ENCODE assay signal across 28 cellular contexts in the genomic region with DNA sequence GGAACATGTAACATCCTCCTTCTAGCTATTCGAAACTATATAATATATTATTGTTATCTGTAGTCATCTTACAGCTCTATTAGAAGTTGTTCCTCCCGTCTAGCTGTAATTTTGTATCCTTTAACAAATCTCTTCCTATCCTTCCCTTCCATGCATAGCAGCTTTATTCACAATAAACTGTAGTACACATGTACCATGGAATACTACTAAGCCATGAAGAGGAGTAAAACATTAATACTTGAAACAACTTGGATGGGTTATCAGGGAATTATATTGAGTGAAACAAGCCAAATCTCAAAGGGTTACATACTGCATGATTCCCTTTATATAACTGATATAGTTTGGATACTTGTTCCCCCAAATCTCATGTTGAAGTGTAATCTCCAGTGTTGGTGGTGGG.
"Had no signal": no experiment of that assay in that cellular context is flagged by ENCODE, and none has a peak within 500 bp of the region (broad histone marks: within the 10 kb centered on the region; RNA-seq: fewer than 3 reads in every experiment).

No MANE protein-coding gene starts in this region.

- H3K9me3 Mint-ChIP-seq: dendritic cell treated with granulocyte-macrophage colony-stimulating factor and Interleukin-4, amounts not matched to agents 40 ng/mL and 50 ng/mL, for 4 days had no signal

- H3K4me3 Mint-ChIP-seq: dendritic cell treated with granulocyte-macrophage colony-stimulating factor and Interleukin-4, amounts not matched to agents 40 ng/mL and 50 ng/mL, for 4 days; effector memory CD8-positive, alpha-beta T cell; endodermal cell; mesothelial cell of epicardium; naive B cell; naive thymus-derived CD8-positive, alpha-beta T cell had no signal

- H3K27me3 ChIP-seq: esophagus squamous epithelium, gastrocnemius medialis, heart right ventricle, left lung had no signal

- H3K36me3 Mint-ChIP-seq: mesothelial cell of epicardium had no signal

- H3K4me1 Mint-ChIP-seq: endodermal cell; naive B cell; naive thymus-derived CD8-positive, alpha-beta T cell had no signal

- H3K27ac Mint-ChIP-seq: dendritic cell treated with granulocyte-macrophage colony-stimulating factor and Interleukin-4, amounts not matched to agents 40 ng/mL and 50 ng/mL, for 4 days; effector memory CD8-positive, alpha-beta T cell; endodermal cell; mesothelial cell of epicardium; naive thymus-derived CD8-positive, alpha-beta T cell had no signal

- H3K4me1 ChIP-seq: gastrocnemius medialis, heart right ventricle, left lung, lower lobe of right lung had no signal

- FAIRE-seq: endometrium, islet of Langerhans, keratinocyte had no signal

- H3K27ac ChIP-seq: epithelial cell of prostate, esophagus squamous epithelium, gastrocnemius medialis, heart right ventricle, left lung, lower lobe of right lung had no signal

- ATAC-seq: effector memory CD8-positive, alpha-beta T cell; esophagus mucosa; gastrocnemius medialis; heart right ventricle; left cardiac atrium; left lung; left ventricle myocardium superior; lower lobe of right lung; mucosa of descending colon; naive thymus-derived CD8-positive, alpha-beta T cell had no signal

- DNase-seq: cortex of kidney; effector CD8-positive, alpha-beta T cell; effector memory CD8-positive, alpha-beta T cell; endodermal cell; erythroblast; esophagus squamous epithelium; foreskin fibroblast; foreskin melanocyte; gastrocnemius medialis; glutamatergic neuron; head of caudate nucleus; heart right ventricle; hippocampal formation; left cardiac atrium; left lung; left ventricle myocardium superior; lower lobe of right lung; mesenchymal stem cell; mucosa of descending colon; naive B cell; naive thymus-derived CD8-positive, alpha-beta T cell had no signal

- H3K9me3 ChIP-seq: esophagus squamous epithelium, gastrocnemius medialis had no signal

- H3K36me3 ChIP-seq: esophagus squamous epithelium, gastrocnemius medialis, heart right ventricle, left lung, lower lobe of right lung had no signal

- H3K27me3 Mint-ChIP-seq: dendritic cell treated with granulocyte-macrophage colony-stimulating factor and Interleukin-4, amounts not matched to agents 40 ng/mL and 50 ng/mL, for 4 days; effector memory CD8-positive, alpha-beta T cell; naive B cell; naive thymus-derived CD8-positive, alpha-beta T cell had no signal

- H3K4me3 ChIP-seq: esophagus squamous epithelium, gastrocnemius medialis, heart right ventricle, left lung, lower lobe of right lung, mucosa of descending colon had no signal
